11 cellular contexts compared by ENCODE assay signal in the genomic region with DNA sequence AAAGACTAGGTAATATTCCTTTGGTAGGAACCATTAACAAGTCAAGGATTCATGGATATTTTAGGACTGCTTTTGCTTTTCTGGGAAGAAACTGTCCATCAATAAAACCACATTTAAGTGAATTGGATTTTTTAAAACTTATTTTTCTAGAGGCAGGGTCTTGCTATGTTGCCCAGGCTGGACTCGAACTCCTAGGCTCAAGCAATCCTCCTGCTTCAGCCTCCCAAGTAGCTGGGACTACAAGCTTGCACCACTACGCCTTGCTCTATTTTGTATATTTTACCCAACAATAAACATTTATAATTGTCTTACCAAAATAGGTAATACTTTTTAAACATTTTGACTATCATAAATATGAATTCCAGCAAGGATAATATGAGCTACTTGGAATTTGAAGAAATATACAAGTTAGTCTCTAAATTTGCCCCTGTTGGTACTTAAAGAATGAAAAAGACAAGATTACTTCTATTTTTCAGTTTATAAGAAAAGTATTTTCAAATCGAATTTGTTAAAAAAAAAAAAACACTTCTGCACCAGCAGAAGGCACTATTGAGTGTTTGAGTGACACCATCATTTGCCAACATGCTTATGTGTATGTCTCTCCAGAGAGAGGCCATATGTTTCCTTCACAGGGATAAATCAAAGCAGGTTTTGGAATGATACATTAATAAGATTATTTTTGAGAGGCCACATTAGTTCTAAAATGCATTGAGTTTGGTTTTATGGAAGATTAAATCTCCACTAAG. TPM values are rescaled to one million over a fixed set of nuclear protein-coding genes. Genes with fewer than 3 reads are reported as not detected.
A peak's percentile ranks its signal among the peaks of the same experiment; 100 is the strongest.
DNase-seq lines count a peak whose midpoint lies in the region; ATAC-seq and TF ChIP-seq lines count a peak whose summit lies in the region.
"Had no signal": no experiment of that assay in that cellular context is flagged by ENCODE, and none has a peak within 500 bp of the region (broad histone marks: within the 10 kb centered on the region; RNA-seq: fewer than 3 reads in every experiment).

No MANE protein-coding gene starts in this region.

- H3K4me3 Mint-ChIP-seq in GM23338, result no peak overlapping the region

- peak; percentile 10 for DNase-seq in ACHN
- DNase-seq in GM23338 (ENCODE audit: low spot score), result peak; percentile 28
- DNase-seq in OCI-LY7 (ENCODE audit: low spot score), result no peak
- DNase-seq in epithelial cell of proximal tubule (ENCODE audit: low read depth), result no peak
- DNase-seq in T1000 (lab: John Stamatoyannopoulos, UW), result no peak
- no peak for DNase-seq in substantia nigra (lab: John Stamatoyannopoulos, UW)
- DNase-seq in HK-2 (ENCODE audit: unreplicated experiment), result no peak
- DNase-seq: esophagus squamous epithelium had no signal

- H3K4me2 ChIP-seq in GM23338, result no peak overlapping the region
- H3K4me2 ChIP-seq in OCI-LY7 (ENCODE audit: low read length), result no peak overlapping the region

- TF ChIP-seq CTCF in GM23338 (conservative IDR thresholded peaks at IDR 0.05; ENCODE audit: low read depth in 2 of 2), result peak; percentile 54 to 57
- peak; percentile 63 for TF ChIP-seq CTCF in OCI-LY7 (conservative IDR thresholded peaks at IDR 0.05; ENCODE audit: low read length)
- peak; percentile 29 for TF ChIP-seq CTCF in epithelial cell of proximal tubule (conservative IDR thresholded peaks at IDR 0.05; ENCODE audit: low read depth, low read length)

- H3F3A ChIP-seq in GM23338 (replicated peaks; ENCODE audit: low read depth), result no peaks in the 10 kb centered on the region

- peaks cover 31% of the 10 kb centered on the region for H3K36me3 Mint-ChIP-seq in GM23338 (ENCODE audit: low read depth)

- H3K27me3 Mint-ChIP-seq in GM23338 (ENCODE audit: insufficient read depth, low read depth, poor library complexity), result peaks cover 1% of the 10 kb centered on the region

- in situ Hi-C loops in ACHN (cut with HindIII; ENCODE audit: low pct_ligation_motif_present, low pct_unique_long_range_greater_than_20kb, low sequenced_read_pairs), result no loop called here

- H3K9me2 ChIP-seq in GM23338 (ENCODE audit: insufficient read depth) (no peaks in the 10 kb centered on the region), OCI-LY7 (ENCODE audit: insufficient read depth, low read length) (no peaks in the 10 kb centered on the region)

- H3K4me3 ChIP-seq in GM23338 (no peak overlapping the region), OCI-LY7 (ENCODE audit: low read depth, low read length, poor library complexity, severe bottlenecking) (no peak overlapping the region), epithelial cell of proximal tubule (ENCODE audit: low read depth, low read length) (no peak overlapping the region)
- H3K4me3 ChIP-seq: esophagus squamous epithelium, thoracic aorta had no signal

- ATAC-seq in GM23338 (no peak), HG03354 (IDR thresholded peaks at IDR 0.05; ENCODE audit: poor library complexity, severe bottlenecking, unreplicated experiment) (no peak)

- H3K9me3 ChIP-seq in OCI-LY7 (ENCODE audit: low read length), result no peaks in the 10 kb centered on the region
- H3K9me3 ChIP-seq: esophagus squamous epithelium, thoracic aorta had no signal

- no peaks in the 10 kb centered on the region for H3K4me1 ChIP-seq in GM23338 (ENCODE audit: insufficient read depth)
- H3K4me1 ChIP-seq in OCI-LY7 (ENCODE audit: insufficient read depth, low read length, poor library complexity, severe bottlenecking), result no peaks in the 10 kb centered on the region

- H3K79me2 ChIP-seq in GM23338 (replicated peaks; ENCODE audit: insufficient read depth) (no peaks in the 10 kb centered on the region), OCI-LY7 (ENCODE audit: insufficient read depth, low read depth, low read length) (no peaks in the 10 kb centered on the region)

- H3K27ac Mint-ChIP-seq in GM23338, result no peak overlapping the region

- H3K27me3 ChIP-seq in GM23338 (ENCODE audit: insufficient read depth), result no peaks in the 10 kb centered on the region
- H3K27me3 ChIP-seq: esophagus squamous epithelium had no signal

- no TSS peak for BruUV-seq in OCI-LY7 (replicated peaks; lab: Mats Ljungman, UMichigan)

- H3K36me3 ChIP-seq in GM23338 (ENCODE audit: insufficient read depth), result peaks cover 8% of the 10 kb centered on the region; the same call in 1 of the 2 replicates
- H3K36me3 ChIP-seq in OCI-LY7 (ENCODE audit: insufficient read depth, low read length), result peaks cover 18% of the 10 kb centered on the region

- H2AFZ ChIP-seq in GM23338 (no peak overlapping the region), OCI-LY7 (ENCODE audit: low read length) (no peak overlapping the region)

- POLR2A ChIA-PET in OCI-LY7 (lab: Charles Lee), result interaction anchor here (0.8 kb wide), 1 partner anchor 12 kb away, joined by 7 read pairs; no protein-coding TSS in a partner anchor

- H3K4me1 Mint-ChIP-seq in GM23338, result no peaks in the 10 kb centered on the region

- intact Hi-C loops in OCI-LY7 (cut with micrococcal nuclease; ENCODE audit: unreplicated experiment), result no loop called here

- no peak overlapping the region for H3K27ac ChIP-seq in GM23338 (ENCODE audit: low read depth)
- no peak overlapping the region for H3K27ac ChIP-seq in OCI-LY7 (ENCODE audit: low read depth, low read length, poor library complexity, severe bottlenecking)
- no peak overlapping the region for H3K27ac ChIP-seq in substantia nigra (ENCODE audit: low read depth, low read length, poor library complexity, severe bottlenecking)
- H3K27ac ChIP-seq: esophagus squamous epithelium, thoracic aorta had no signal

- CTCF ChIA-PET in OCI-LY7 (lab: Charles Lee; ENCODE audit: unreplicated experiment), result no interaction called here

- no peaks in the 10 kb centered on the region for H3K9me3 Mint-ChIP-seq in GM23338

- H4K20me1 ChIP-seq in GM23338 (replicated peaks; ENCODE audit: insufficient read depth) (no peaks in the 10 kb centered on the region; the same call in 1 of the 2 replicates), OCI-LY7 (ENCODE audit: insufficient read depth, low read length) (no peaks in the 10 kb centered on the region)

TF ChIP-seq in GM23338, 12 proteins besides CTCF, POLR2A, EP300 and RAD21:
- TF ChIP-seq ZNF331 (CRISPR knock-in tag; IDR thresholded peaks at IDR 0.05; ENCODE audit: low read depth) (no peak), STAT1 (IDR thresholded peaks at IDR 0.05; ENCODE audit: unreplicated experiment) (no peak), POLR2AphosphoS5 (IDR thresholded peaks at IDR 0.05; ENCODE audit: low read depth) (no peak), ZNF114 (CRISPR knock-in tag; IDR thresholded peaks at IDR 0.05) (no peak), EZH2 (IDR thresholded peaks at IDR 0.05; ENCODE audit: low read depth, unreplicated experiment) (no peak)
- TF ChIP-seq, protein P1, sequence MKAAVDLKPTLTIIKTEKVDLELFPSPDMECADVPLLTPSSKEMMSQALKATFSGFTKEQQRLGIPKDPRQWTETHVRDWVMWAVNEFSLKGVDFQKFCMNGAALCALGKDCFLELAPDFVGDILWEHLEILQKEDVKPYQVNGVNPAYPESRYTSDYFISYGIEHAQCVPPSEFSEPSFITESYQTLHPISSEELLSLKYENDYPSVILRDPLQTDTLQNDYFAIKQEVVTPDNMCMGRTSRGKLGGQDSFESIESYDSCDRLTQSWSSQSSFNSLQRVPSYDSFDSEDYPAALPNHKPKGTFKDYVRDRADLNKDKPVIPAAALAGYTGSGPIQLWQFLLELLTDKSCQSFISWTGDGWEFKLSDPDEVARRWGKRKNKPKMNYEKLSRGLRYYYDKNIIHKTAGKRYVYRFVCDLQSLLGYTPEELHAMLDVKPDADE (IDR thresholded peaks at IDR 0.05), result no peak
- TF ChIP-seq, protein P2, sequence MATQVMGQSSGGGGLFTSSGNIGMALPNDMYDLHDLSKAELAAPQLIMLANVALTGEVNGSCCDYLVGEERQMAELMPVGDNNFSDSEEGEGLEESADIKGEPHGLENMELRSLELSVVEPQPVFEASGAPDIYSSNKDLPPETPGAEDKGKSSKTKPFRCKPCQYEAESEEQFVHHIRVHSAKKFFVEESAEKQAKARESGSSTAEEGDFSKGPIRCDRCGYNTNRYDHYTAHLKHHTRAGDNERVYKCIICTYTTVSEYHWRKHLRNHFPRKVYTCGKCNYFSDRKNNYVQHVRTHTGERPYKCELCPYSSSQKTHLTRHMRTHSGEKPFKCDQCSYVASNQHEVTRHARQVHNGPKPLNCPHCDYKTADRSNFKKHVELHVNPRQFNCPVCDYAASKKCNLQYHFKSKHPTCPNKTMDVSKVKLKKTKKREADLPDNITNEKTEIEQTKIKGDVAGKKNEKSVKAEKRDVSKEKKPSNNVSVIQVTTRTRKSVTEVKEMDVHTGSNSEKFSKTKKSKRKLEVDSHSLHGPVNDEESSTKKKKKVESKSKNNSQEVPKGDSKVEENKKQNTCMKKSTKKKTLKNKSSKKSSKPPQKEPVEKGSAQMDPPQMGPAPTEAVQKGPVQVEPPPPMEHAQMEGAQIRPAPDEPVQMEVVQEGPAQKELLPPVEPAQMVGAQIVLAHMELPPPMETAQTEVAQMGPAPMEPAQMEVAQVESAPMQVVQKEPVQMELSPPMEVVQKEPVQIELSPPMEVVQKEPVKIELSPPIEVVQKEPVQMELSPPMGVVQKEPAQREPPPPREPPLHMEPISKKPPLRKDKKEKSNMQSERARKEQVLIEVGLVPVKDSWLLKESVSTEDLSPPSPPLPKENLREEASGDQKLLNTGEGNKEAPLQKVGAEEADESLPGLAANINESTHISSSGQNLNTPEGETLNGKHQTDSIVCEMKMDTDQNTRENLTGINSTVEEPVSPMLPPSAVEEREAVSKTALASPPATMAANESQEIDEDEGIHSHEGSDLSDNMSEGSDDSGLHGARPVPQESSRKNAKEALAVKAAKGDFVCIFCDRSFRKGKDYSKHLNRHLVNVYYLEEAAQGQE (IDR thresholded peaks at IDR 0.05; ENCODE audit: unreplicated experiment), result no peak

RNA-seq across cellular contexts. Expression of a gene that starts 60.0 kb away (rescaled TPM):
- not detected in 2 replicates for total RNA-seq in GM23338 (2014; rRNA removed; shearing (Covaris generic))
- polyA plus RNA-seq in GM23338 (2016; fragmentation: Nextera tagmentation; extraction: Ambion mirVana), result not detected in 2 replicates
- total RNA-seq in OCI-LY7 (2014; rRNA removed; shearing (Covaris generic)), result not detected in 2 replicates
- not detected in 2 replicates for total RNA-seq in OCI-LY7 (2022)
- not detected in 2 replicates for total RNA-seq in epithelial cell of proximal tubule
- total RNA-seq: esophagus squamous epithelium, posterior vena cava had no signal

Comparison
In these comparisons a context has a peak if more than half of its experiments do, and no peak if none do; other contexts are left out.
1. DNase-seq: peak in ACHN (single experiment) and GM23338 (single experiment); none in OCI-LY7 (single experiment), epithelial cell of proximal tubule (single experiment), T1000 (single experiment), substantia nigra (0 of 49) and HK-2 (single experiment).
2. Peak in every context shown above with its lines, with median percentiles within 50 percentile points of each other: CTCF ChIP-seq.